8 cellular contexts compared by ENCODE assay signal in genomic region chr5:50963647-50964584, GRCh38.
DNase-seq lines count a peak whose midpoint lies in the region; ATAC-seq and TF ChIP-seq lines count a peak whose summit lies in the region.

No MANE protein-coding gene starts in this region.

- H3K4me2 ChIP-seq in PC-9: peak overlapping the region; percentile 92

- no peaks in the 10 kb centered on the region for H3K27me3 ChIP-seq in A673 (replicated peaks; ENCODE audit: insufficient read depth, low read depth, low read length, poor library complexity)
- 0 out of 2 replicates have a peak, but pooled peaks cover 3% of the 10 kb centered on the region for H3K27me3 ChIP-seq in PC-9 (ENCODE audit: insufficient read depth, low read depth)
- H3K27me3 ChIP-seq in esophagus squamous epithelium: peaks cover 0 to 90% (median 39%) of the 10 kb centered on the region in 4 donors
- H3K27me3 ChIP-seq in prostate gland (replicated peaks; ENCODE audit: insufficient read depth): no peaks in the 10 kb centered on the region

- BruUV-seq in A673 (replicated peaks; lab: Mats Ljungman, UMichigan): no TSS peak
- no TSS peak for BruUV-seq in PC-9 (replicated peaks; lab: Mats Ljungman, UMichigan)

- POLR2A ChIA-PET in A673 (lab: Charles Lee; ENCODE audit: low non-redundant PET) (no interaction called here), PC-9 (lab: Charles Lee; ENCODE audit: unreplicated experiment) (interaction anchor here (0.7 kb wide), 1 partner anchor 27 kb away, joined by 4 read pairs; no protein-coding TSS in a partner anchor)

- DNase-seq in A673 (ENCODE audit: low spot score): peak; percentile 19
- DNase-seq in PC-9: no peak
- DNase-seq in esophagus squamous epithelium (lab: John Stamatoyannopoulos, UW): no peak
- no peak for DNase-seq in prostate gland (ENCODE audit: low spot score)
- no peak for DNase-seq in NCI-H226
- DNase-seq in hepatic stellate cell (ENCODE audit: low spot score): no peak
- DNase-seq in effector CD8-positive, alpha-beta T cell (lab: John Stamatoyannopoulos, UW): no peak

- peak; percentile 3 for ATAC-seq in GM18868 (IDR thresholded peaks at IDR 0.05; ENCODE audit: unreplicated experiment)

- H3K4me1 ChIP-seq in A673 (ENCODE audit: insufficient read depth, low read length, poor library complexity, severe bottlenecking) (peaks cover 12% of the 10 kb centered on the region), PC-9 (replicated peaks; ENCODE audit: insufficient read depth) (no peaks in the 10 kb centered on the region), esophagus squamous epithelium (peaks cover 21 to 51% (median 34%) of the 10 kb centered on the region in 3 donors), prostate gland (replicated peaks) (no peaks in the 10 kb centered on the region)

- no peaks in the 10 kb centered on the region for H4K20me1 ChIP-seq in PC-9 (ENCODE audit: insufficient read depth)

- H2AFZ ChIP-seq in PC-9: peak overlapping the region; percentile 81

- H3K9me2 ChIP-seq in PC-9 (ENCODE audit: insufficient read depth): no peaks in the 10 kb centered on the region

- 4 to 5% methylated on average over 14 to 25 of the region's 42 CpGs for WGBS in esophagus squamous epithelium, 2 donors
- 16% methylated on average over 41 of the region's 42 CpGs for WGBS in prostate gland

- TF ChIP-seq CTCF in A673 (conservative IDR thresholded peaks at IDR 0.05; ENCODE audit: low read depth, low read length): no peak
- no peak for TF ChIP-seq CTCF in PC-9 (conservative IDR thresholded peaks at IDR 0.05)
- no peak for TF ChIP-seq CTCF in esophagus squamous epithelium (IDR thresholded peaks at IDR 0.05)
- no peak for TF ChIP-seq CTCF in prostate gland (IDR thresholded peaks at IDR 0.05)

- CTCF ChIA-PET in A673 (lab: Charles Lee): interaction anchor here (0.5 to 1.2 kb wide), 4 partner anchors 83 to 1477 kb away, joined by 3 to 12 read pairs (median 5); no protein-coding TSS in a partner anchor
- CTCF ChIA-PET in PC-9 (lab: Charles Lee): interaction anchor here (0.5 to 1.4 kb wide), 6 partner anchors 415 to 1044 kb away, joined by 3 to 16 read pairs (median 7); no protein-coding TSS in a partner anchor

- peak overlapping the region; percentile 59 for H3K4me3 ChIP-seq in A673 (ENCODE audit: low read depth, low read length, poor library complexity, severe bottlenecking)
- H3K4me3 ChIP-seq in PC-9: peak overlapping the region; percentile 53
- peak overlapping the region in 3 of 4 donors; percentile 42 to 65 (median 43) for H3K4me3 ChIP-seq in esophagus squamous epithelium
- peak overlapping the region; percentile 38 to 40 for H3K4me3 ChIP-seq in prostate gland

- H3K79me2 ChIP-seq in PC-9 (ENCODE audit: low read depth): no peaks in the 10 kb centered on the region

- no peak for TF ChIP-seq POLR2A in esophagus squamous epithelium (IDR thresholded peaks at IDR 0.05)
- no peak for TF ChIP-seq POLR2A in prostate gland (IDR thresholded peaks at IDR 0.05)

- H3F3A ChIP-seq in PC-9 (ENCODE audit: insufficient read depth, low read depth): no peaks in the 10 kb centered on the region

- H3K9me3 ChIP-seq in A673 (ENCODE audit: low read depth, low read length, poor library complexity, severe bottlenecking) (no peaks in the 10 kb centered on the region), PC-9 (ENCODE audit: insufficient read depth, low read depth) (no peaks in the 10 kb centered on the region), esophagus squamous epithelium (no peaks in the 10 kb centered on the region), prostate gland (no peaks in the 10 kb centered on the region)

- intact Hi-C loops in A673 (cut with micrococcal nuclease; ENCODE audit: unreplicated experiment) (loop anchor here (1.0 to 10.0 kb wide), 9 partner anchors 308 to 1951 kb away; no protein-coding TSS in a partner anchor), PC-9 (cut with micrococcal nuclease; ENCODE audit: unreplicated experiment) (loop anchor here (1.0 to 5.0 kb wide), 8 partner anchors 414 to 1693 kb away; no protein-coding TSS in a partner anchor), esophagus squamous epithelium (cut with DNase I) (loop anchor here (5.0 to 10.0 kb wide), 2 partner anchors 1043 to 1691 kb away; no protein-coding TSS in a partner anchor), prostate gland (cut with DNase I) (loop anchor here (5.0 to 10.0 kb wide), 5 partner anchors 721 to 1831 kb away; no protein-coding TSS in a partner anchor)

- H3K27ac ChIP-seq in A673 (ENCODE audit: low read depth, low read length, poor library complexity, severe bottlenecking) (peak overlapping the region; percentile 43), PC-9 (no peak overlapping the region), esophagus squamous epithelium (no peak overlapping the region), prostate gland (peak overlapping the region; percentile 77 to 83)

- H3K36me3 ChIP-seq in A673 (ENCODE audit: insufficient read depth, low read length, poor library complexity, severe bottlenecking): no peaks in the 10 kb centered on the region
- no peaks in the 10 kb centered on the region for H3K36me3 ChIP-seq in PC-9 (ENCODE audit: low read depth)
- no peaks in the 10 kb centered on the region for H3K36me3 ChIP-seq in esophagus squamous epithelium
- H3K36me3 ChIP-seq in prostate gland: no peaks in the 10 kb centered on the region

Comparison
In these comparisons a context has a peak if more than half of its experiments do, and no peak if none do; other contexts are left out.
1. H3K27ac ChIP-seq: peak in A673 (single experiment) and prostate gland (2 of 2); none in PC-9 (single experiment) and esophagus squamous epithelium (0 of 4).
2. Peak in every context shown above with its lines, with median percentiles within 50 percentile points of each other: H3K4me3 ChIP-seq.